In the genomic region with DNA sequence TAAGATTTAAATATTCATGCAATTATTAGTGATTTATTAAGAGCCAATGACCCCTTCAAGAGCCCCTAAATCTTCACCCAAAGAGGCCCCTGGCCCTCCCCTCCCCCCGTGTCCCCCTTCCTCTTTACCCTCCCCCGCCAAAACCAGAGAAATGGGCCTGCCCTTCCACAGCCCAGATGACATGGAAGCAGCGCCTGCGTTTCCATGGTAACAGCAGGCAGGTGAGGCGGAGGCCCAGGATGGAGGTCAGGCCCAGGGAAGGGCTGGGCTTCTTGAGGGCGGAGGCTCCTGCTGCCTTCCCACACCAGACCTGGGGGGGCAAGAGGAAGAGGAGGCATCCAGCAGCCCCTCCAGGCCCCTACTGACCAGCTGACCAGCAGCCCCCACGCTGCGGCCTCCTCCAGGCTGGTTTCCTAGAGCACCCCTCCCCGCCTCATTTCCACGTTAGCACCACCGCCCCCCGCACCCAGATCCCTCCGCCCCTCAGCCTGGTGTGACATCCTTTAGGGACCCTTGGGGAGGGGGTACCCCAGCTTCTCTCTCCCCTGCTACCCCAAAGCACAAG, we compare ENCODE assay signal across 18 cellular contexts. TPM values are rescaled to one million over a fixed set of nuclear protein-coding genes. Genes with fewer than 3 reads are reported as not detected.
DNase-seq lines count a peak whose midpoint lies in the region; ATAC-seq, FAIRE-seq and TF ChIP-seq lines count a peak whose summit lies in the region.
"Had no signal": no experiment of that assay in that cellular context is flagged by ENCODE, and none has a peak within 500 bp of the region (broad histone marks: within the 10 kb centered on the region; RNA-seq: fewer than 3 reads in every experiment).

No MANE protein-coding gene starts in this region.

- H3K27ac ChIP-seq in HepG2 (ENCODE audit: extremely low read length, insufficient read depth, low read length) (no peak overlapping the region), right lobe of liver (no peak overlapping the region), K562 (ENCODE audit: extremely low read depth, low read depth, low read length) (no peak overlapping the region)
- H3K27ac ChIP-seq: BLaER1 treated with 17β-estradiol and CSF1 and Interleukin-3, amounts not matched to agents 10 nM and 100 nM; HL-60 had no signal

- CTCF ChIA-PET in HepG2 (lab: Yijun Ruan, JAX; ENCODE audit: low intra/inter-chr PET ratio, low total read pairs) (no interaction called here), K562 (lab: Yijun Ruan, JAX; ENCODE audit: low intra/inter-chr PET ratio) (no interaction called here)

- peaks cover 12 to 81% of the 10 kb centered on the region in 2 experiments; a peak in 4 of 5 replicates for H3K27me3 ChIP-seq in HepG2 (ENCODE audit: control insufficient read depth in 1 of 2, insufficient read depth in 2 of 2, low read length in 2 of 2)
- H3K27me3 ChIP-seq in right lobe of liver: no peaks in the 10 kb centered on the region
- peaks cover 55 to 86% of the 10 kb centered on the region in 2 experiments for H3K27me3 ChIP-seq in K562 (ENCODE audit: control insufficient read depth in 2 of 2, insufficient read depth in 2 of 2, low read length in 2 of 2)

- POLR2A ChIA-PET in HepG2 (lab: Yijun Ruan, JAX): no interaction called here
- POLR2A ChIA-PET in K562 (lab: Yijun Ruan, JAX): interaction anchor here (2.3 kb wide), 1 partner anchor 10 kb away, joined by 7 read pairs; no protein-coding TSS in a partner anchor

- TF ChIP-seq CTCF in HepG2 (CRISPR knock-in tag; IDR thresholded peaks at IDR 0.05) (no peak), right lobe of liver (IDR thresholded peaks at IDR 0.05) (no peak), K562 (IDR thresholded peaks at IDR 0.05 in 2 of 3, conservative IDR thresholded peaks at IDR 0.05 in 1 of 3; ENCODE audit: insufficient read depth in 2 of 3, low read depth in 1 of 3, low read length in 3 of 3) (no peak)

- in situ Hi-C loops in HepG2 (cut with HindIII; ENCODE audit: extremely low pct_ligation_motif_present, low pct_unique_long_range_greater_than_20kb) (no loop called here), K562 (cut with MboI) (no loop called here)

- no peaks in the 10 kb centered on the region for H3K9me3 Mint-ChIP-seq in stimulated activated naive CD8-positive, alpha-beta T cell treated with anti-CD3 and anti-CD28 coated beads, Interleukin-15, amount 100 ng/mL, for 72 hours

- no peaks in the 10 kb centered on the region for H3K79me2 ChIP-seq in HepG2 (ENCODE audit: insufficient read depth, low read length)
- H3K79me2 ChIP-seq in K562 (ENCODE audit: control insufficient read depth, insufficient read depth, low read length): no peaks in the 10 kb centered on the region

- H3K36me3 ChIP-seq in HepG2 (replicated peaks in 1 of 2; ENCODE audit: control insufficient read depth in 1 of 2, insufficient read depth in 2 of 2, low read length in 2 of 2): no peaks in the 10 kb centered on the region
- H3K36me3 ChIP-seq in right lobe of liver: no peaks in the 10 kb centered on the region
- no peaks in the 10 kb centered on the region for H3K36me3 ChIP-seq in K562 (ENCODE audit: control insufficient read depth, insufficient read depth, low read length)
- H3K36me3 ChIP-seq: BLaER1 treated with 17β-estradiol and CSF1 and Interleukin-3, amounts not matched to agents 10 nM and 100 nM had no signal

- TF ChIP-seq EP300 in HepG2 (IDR thresholded peaks at IDR 0.05; ENCODE audit: low read depth in 2 of 2, low read length in 2 of 2) (no peak), HepG2 (CRISPR knock-in tag; IDR thresholded peaks at IDR 0.05; ENCODE audit: borderline replicate concordance) (no peak), K562 (IDR thresholded peaks at IDR 0.05; ENCODE audit: low read length) (no peak)

- 0 out of 2 replicates have a peak, but pooled peaks cover 13% of the 10 kb centered on the region for H3K4me1 ChIP-seq in HepG2 (ENCODE audit: insufficient read depth, low read length)
- H3K4me1 ChIP-seq in right lobe of liver: no peaks in the 10 kb centered on the region
- H3K4me1 ChIP-seq in K562 (replicated peaks in 1 of 2; ENCODE audit: control insufficient read depth in 2 of 2, insufficient read depth in 2 of 2, low read length in 2 of 2): peaks cover 0 to 28% of the 10 kb centered on the region in 2 experiments; a peak in 2 of 5 replicates

- peak; percentile 15 for DNase-seq in NCI-H146 (lab: John Stamatoyannopoulos, UW)
- no peak for DNase-seq in NCI-H146 treated with DMSO at 0.1 percent for 48 hours (lab: John Stamatoyannopoulos, UW; ENCODE audit: unreplicated experiment)
- no peak for DNase-seq in HepG2 (ENCODE audit: low spot score)
- DNase-seq in right lobe of liver: no peak
- DNase-seq in K562 (ENCODE audit: extremely low read depth in 1 of 4, low spot score in 3 of 4): no peak
- DNase-seq in SIG-M5 (lab: John Stamatoyannopoulos, UW): no peak
- no peak for DNase-seq in NCI-H524 (lab: John Stamatoyannopoulos, UW)
- DNase-seq in stimulated activated naive CD8-positive, alpha-beta T cell treated with anti-CD3 and anti-CD28 coated beads, Interleukin-15, amount 100 ng/mL, for 72 hours: no peak
- DNase-seq: ACHN; CD4-positive, CD25-positive, alpha-beta regulatory T cell; DMS153; GF-D8; IMR-90 had no signal

- FAIRE-seq in HepG2 (lab: Jason Lieb, UNC): no peak
- no peak for FAIRE-seq in K562 (lab: Jason Lieb, UNC)
- FAIRE-seq: GM19239 had no signal

- no peak for TF ChIP-seq POLR2A in HepG2 (IDR thresholded peaks at IDR 0.05; ENCODE audit: insufficient read depth in 1 of 2, low read depth in 2 of 2, low read length in 2 of 2)
- TF ChIP-seq POLR2A in right lobe of liver (IDR thresholded peaks at IDR 0.05): no peak
- no peak for TF ChIP-seq POLR2A in K562 (conservative IDR thresholded peaks at IDR 0.05)

- ATAC-seq in HepG2 (no peak), right lobe of liver (no peak), K562 (no peak)
- no peak for ATAC-seq in stimulated activated naive CD8-positive, alpha-beta T cell treated with anti-CD3 and anti-CD28 coated beads, Interleukin-15, amount 100 ng/mL, for 72 hours
- ATAC-seq: HCT116 had no signal

- H3K9ac ChIP-seq in HepG2 (ENCODE audit: insufficient read depth, low read depth, low read length): no peak overlapping the region
- no peak overlapping the region for H3K9ac ChIP-seq in K562 (ENCODE audit: insufficient read depth in 1 of 2, low read depth in 2 of 2, low read length in 2 of 2)
- H3K9ac ChIP-seq: BLaER1 treated with 17β-estradiol and CSF1 and Interleukin-3, amounts not matched to agents 10 nM and 100 nM had no signal

- H3K9me1 ChIP-seq in K562 (ENCODE audit: control insufficient read depth, insufficient read depth, low read length): no peaks in the 10 kb centered on the region

- H2AFZ ChIP-seq in HepG2 (ENCODE audit: low read length): no peak overlapping the region
- H2AFZ ChIP-seq in K562 (ENCODE audit: low read depth, low read length): no peak overlapping the region

- no peaks in the 10 kb centered on the region for H3K4me1 Mint-ChIP-seq in stimulated activated naive CD8-positive, alpha-beta T cell treated with anti-CD3 and anti-CD28 coated beads, Interleukin-15, amount 100 ng/mL, for 72 hours
- H3K4me1 Mint-ChIP-seq: CD4-positive, CD25-positive, alpha-beta regulatory T cell had no signal

- H3K27me3 Mint-ChIP-seq in stimulated activated naive CD8-positive, alpha-beta T cell treated with anti-CD3 and anti-CD28 coated beads, Interleukin-15, amount 100 ng/mL, for 72 hours: peaks cover 70% of the 10 kb centered on the region

- H3K4me2 ChIP-seq in HepG2 (ENCODE audit: low read depth, low read length) (no peak overlapping the region), K562 (ENCODE audit: insufficient read depth, low read length) (no peak overlapping the region)
- H3K4me2 ChIP-seq: BLaER1 treated with 17β-estradiol and CSF1 and Interleukin-3, amounts not matched to agents 10 nM and 100 nM had no signal

- WGBS in HepG2 (ENCODE audit: low lambda C conversion rate): 63% methylated on average over 5 of the region's 13 CpGs
- WGBS in right lobe of liver (ENCODE audit: insufficient coverage, low coverage, low lambda C conversion rate, missing lambda C conversion rate): 56% methylated on average over 11 of the region's 13 CpGs
- 3% methylated on average over 8 of the region's 13 CpGs for WGBS in K562 (ENCODE audit: insufficient coverage, low coverage, missing lambda C conversion rate)

- H4K20me1 ChIP-seq in HepG2 (ENCODE audit: insufficient read depth, low read length) (no peaks in the 10 kb centered on the region), K562 (replicated peaks; ENCODE audit: control insufficient read depth, insufficient read depth, low read length) (peaks cover 12% of the 10 kb centered on the region; the same call in 1 of the 2 replicates)

- intact Hi-C loops in HepG2 (cut with micrococcal nuclease; ENCODE audit: unreplicated experiment): no loop called here
- intact Hi-C loops in right lobe of liver (cut with DNase I): no loop called here
- intact Hi-C loops in K562 (cut with micrococcal nuclease): no loop called here

- no peak overlapping the region for H3K4me3 Mint-ChIP-seq in stimulated activated naive CD8-positive, alpha-beta T cell treated with anti-CD3 and anti-CD28 coated beads, Interleukin-15, amount 100 ng/mL, for 72 hours
- H3K4me3 Mint-ChIP-seq: CD4-positive, CD25-positive, alpha-beta regulatory T cell had no signal

- no peak overlapping the region for H3K27ac Mint-ChIP-seq in stimulated activated naive CD8-positive, alpha-beta T cell treated with anti-CD3 and anti-CD28 coated beads, Interleukin-15, amount 100 ng/mL, for 72 hours
- H3K27ac Mint-ChIP-seq: CD4-positive, CD25-positive, alpha-beta regulatory T cell had no signal

- H3K9me3 ChIP-seq in HepG2 (ENCODE audit: low read length) (no peaks in the 10 kb centered on the region), right lobe of liver (no peaks in the 10 kb centered on the region), K562 (replicated peaks; ENCODE audit: control insufficient read depth, insufficient read depth, low read depth, low read length) (no peaks in the 10 kb centered on the region)
- H3K9me3 ChIP-seq: BLaER1 treated with 17β-estradiol and CSF1 and Interleukin-3, amounts not matched to agents 10 nM and 100 nM had no signal

- TF ChIP-seq RAD21 in HepG2 (CRISPR knock-in tag; IDR thresholded peaks at IDR 0.05) (no peak), K562 (CRISPR knock-in tag; conservative IDR thresholded peaks at IDR 0.05 in 1 of 2, IDR thresholded peaks at IDR 0.05 in 1 of 2) (no peak)

- no TSS peak for BruUV-seq in HepG2 (replicated peaks; lab: Mats Ljungman, UMichigan)
- BruUV-seq in K562 (replicated peaks; lab: Mats Ljungman, UMichigan): no TSS peak

- no peak overlapping the region for H3K4me3 ChIP-seq in HepG2 (replicated peaks in 1 of 3; ENCODE audit: insufficient read depth in 1 of 3, low read depth in 2 of 3, low read length in 3 of 3)
- H3K4me3 ChIP-seq in right lobe of liver: no peak overlapping the region
- H3K4me3 ChIP-seq in K562: no peak overlapping the region
- H3K4me3 ChIP-seq: BLaER1 treated with 17β-estradiol and CSF1 and Interleukin-3, amounts not matched to agents 10 nM and 100 nM had no signal

RNA-seq across cellular contexts. Expression of a gene that starts 37.4 kb away (rescaled TPM):
- total RNA-seq in HepG2 (2016; rRNA removed; fragmentation: Illumina TruSeq; extraction: Trizol): not detected in 2 replicates
- total RNA-seq in HepG2 (2016; cell fraction: cytosol; rRNA removed; fragmentation: Illumina TruSeq; extraction: Trizol; ENCODE audit: low read depth): not detected in 2 replicates
- total RNA-seq in HepG2 (2016; cell fraction: insoluble cytoplasmic fraction; rRNA removed; fragmentation: Illumina TruSeq; extraction: Trizol): not detected in 2 replicates
- total RNA-seq in HepG2 (2016; cell fraction: membrane; rRNA removed; fragmentation: Illumina TruSeq; extraction: Trizol): not detected in 2 replicates
- total RNA-seq in HepG2 (2016; cell fraction: nucleus; rRNA removed; fragmentation: Illumina TruSeq; extraction: Trizol): not detected in 2 replicates
- polyA plus RNA-seq in HepG2 (2011; rRNA removed): 0.03 TPM in 1 of 2 replicates, not detected in the other
- 0.01 TPM in 1 of 2 replicates, not detected in the other for polyA plus RNA-seq in HepG2 (2011; cell fraction: cytosol; rRNA removed)
- polyA plus RNA-seq in HepG2 (2011; cell fraction: nucleus; rRNA removed): 0.10 TPM in 1 of 2 replicates, not detected in the other
- polyA plus RNA-seq in HepG2 (2012): not detected in 2 replicates
- not detected in 2 replicates for polyA plus RNA-seq in HepG2 (2016; cell fraction: cytosol; fragmentation: Illumina TruSeq; extraction: Trizol; ENCODE audit: low read depth)
- not detected in 2 replicates for polyA plus RNA-seq in HepG2 (2016; cell fraction: insoluble cytoplasmic fraction; fragmentation: Illumina TruSeq; extraction: Trizol; ENCODE audit: low read depth)
- polyA plus RNA-seq in HepG2 (2016; cell fraction: membrane; fragmentation: Illumina TruSeq; extraction: Trizol; ENCODE audit: low read depth): 0.06 TPM in 1 of 2 replicates, not detected in the other
- polyA plus RNA-seq in HepG2 (2016; cell fraction: nucleus; fragmentation: Illumina TruSeq; extraction: Trizol; ENCODE audit: insufficient read depth, low read depth): not detected in 2 replicates
- not detected in 2 replicates for polyA minus RNA-seq in HepG2 (2011; rRNA and poly(A)+ RNA removed; ENCODE audit: low replicate concordance)
- not detected in 2 replicates for polyA minus RNA-seq in HepG2 (2011; cell fraction: cytosol; rRNA and poly(A)+ RNA removed)
- not detected in 2 replicates for polyA minus RNA-seq in HepG2 (2011; cell fraction: nucleus; rRNA and poly(A)+ RNA removed)
- total RNA-seq in right lobe of liver: not detected
- total RNA-seq in K562 (2011; cell fraction: chromatin; rRNA removed; ENCODE audit: low replicate concordance): not detected in 2 replicates
- total RNA-seq in K562 (2011; cell fraction: nucleolus; rRNA removed): not detected in 2 replicates
- not detected in 2 replicates for total RNA-seq in K562 (2011; cell fraction: nucleoplasm; rRNA removed)
- not detected in 2 replicates for total RNA-seq in K562 (2014; rRNA removed)
- not detected in 2 replicates for total RNA-seq in K562 (2014; rRNA removed; fragmentation: Illumina TruSeq; extraction: Trizol)
- not detected in 2 replicates for total RNA-seq in K562 (2015; rRNA removed; fragmentation: Illumina TruSeq; extraction: Trizol)
- total RNA-seq in K562 (2021): not detected in 2 replicates
- not detected in 2 replicates for polyA plus RNA-seq in K562 (2011; rRNA removed)
- polyA plus RNA-seq in K562 (2011; cell fraction: cytosol; rRNA removed): 0.03 TPM in 1 of 2 replicates, not detected in the other
- not detected in 2 replicates for polyA plus RNA-seq in K562 (2011; cell fraction: nucleus; rRNA removed)
- polyA plus RNA-seq in K562 (2012): 0.06 TPM in 1 of 2 replicates, not detected in the other
- not detected in 2 replicates for polyA plus RNA-seq in K562 (2014; fragmentation: Illumina TruSeq; extraction: Trizol)
- not detected for polyA plus RNA-seq in K562 (2014; fragmentation: Nextera tagmentation; extraction: Ambion mirVana)
- not detected in 2 replicates for polyA plus RNA-seq in K562 (2014; rRNA removed)
- not detected in 2 replicates for polyA minus RNA-seq in K562 (2011; rRNA and poly(A)+ RNA removed)
- polyA minus RNA-seq in K562 (2011; cell fraction: cytosol; rRNA and poly(A)+ RNA removed): not detected in 2 replicates
- polyA minus RNA-seq in K562 (2011; cell fraction: nucleus; rRNA and poly(A)+ RNA removed): not detected in 2 replicates
- total RNA-seq: CD4-positive, CD25-positive, alpha-beta regulatory T cell; IMR-90 had no signal
- polyA plus RNA-seq: CD4-positive, CD25-positive, alpha-beta regulatory T cell; IMR-90 had no signal

RNA-seq across cellular contexts. Expression of a gene that starts 51.3 kb away (rescaled TPM):
- total RNA-seq in HepG2 (2016; rRNA removed; fragmentation: Illumina TruSeq; extraction: Trizol): not detected in 2 replicates
- not detected in 2 replicates for total RNA-seq in HepG2 (2016; cell fraction: cytosol; rRNA removed; fragmentation: Illumina TruSeq; extraction: Trizol; ENCODE audit: low read depth)
- total RNA-seq in HepG2 (2016; cell fraction: insoluble cytoplasmic fraction; rRNA removed; fragmentation: Illumina TruSeq; extraction: Trizol): not detected in 2 replicates
- not detected in 2 replicates for total RNA-seq in HepG2 (2016; cell fraction: membrane; rRNA removed; fragmentation: Illumina TruSeq; extraction: Trizol)
- total RNA-seq in HepG2 (2016; cell fraction: nucleus; rRNA removed; fragmentation: Illumina TruSeq; extraction: Trizol): not detected in 2 replicates
- 0.13 TPM in 1 of 2 replicates, not detected in the other for polyA plus RNA-seq in HepG2 (2011; rRNA removed)
- not detected in 2 replicates for polyA plus RNA-seq in HepG2 (2011; cell fraction: cytosol; rRNA removed)
- polyA plus RNA-seq in HepG2 (2011; cell fraction: nucleus; rRNA removed): 0.28 and 0.32 TPM in 2 replicates
- polyA plus RNA-seq in HepG2 (2012): not detected in 2 replicates
- polyA plus RNA-seq in HepG2 (2016; cell fraction: cytosol; fragmentation: Illumina TruSeq; extraction: Trizol; ENCODE audit: low read depth): not detected in 2 replicates
- polyA plus RNA-seq in HepG2 (2016; cell fraction: insoluble cytoplasmic fraction; fragmentation: Illumina TruSeq; extraction: Trizol; ENCODE audit: low read depth): not detected in 2 replicates
- not detected in 2 replicates for polyA plus RNA-seq in HepG2 (2016; cell fraction: membrane; fragmentation: Illumina TruSeq; extraction: Trizol; ENCODE audit: low read depth)
- polyA plus RNA-seq in HepG2 (2016; cell fraction: nucleus; fragmentation: Illumina TruSeq; extraction: Trizol; ENCODE audit: insufficient read depth, low read depth): not detected in 2 replicates
- not detected in 2 replicates for polyA minus RNA-seq in HepG2 (2011; rRNA and poly(A)+ RNA removed; ENCODE audit: low replicate concordance)
- polyA minus RNA-seq in HepG2 (2011; cell fraction: cytosol; rRNA and poly(A)+ RNA removed): not detected in 2 replicates
- polyA minus RNA-seq in HepG2 (2011; cell fraction: nucleus; rRNA and poly(A)+ RNA removed): not detected in 2 replicates
- total RNA-seq in right lobe of liver: 10 to 100 TPM in 2 of 6 experiments, 1 to 10 TPM in 4; 2.3 to 21.1 (median 9.1) TPM
- total RNA-seq in K562 (2011; cell fraction: chromatin; rRNA removed; ENCODE audit: low replicate concordance): not detected in 2 replicates
- total RNA-seq in K562 (2011; cell fraction: nucleolus; rRNA removed): not detected in 2 replicates
- total RNA-seq in K562 (2011; cell fraction: nucleoplasm; rRNA removed): not detected in 2 replicates
- 0.08 TPM in 1 of 2 replicates, not detected in the other for total RNA-seq in K562 (2014; rRNA removed)
- not detected in 2 replicates for total RNA-seq in K562 (2014; rRNA removed; fragmentation: Illumina TruSeq; extraction: Trizol)
- total RNA-seq in K562 (2015; rRNA removed; fragmentation: Illumina TruSeq; extraction: Trizol): not detected in 2 replicates
- total RNA-seq in K562 (2021): 0.16 TPM in 1 of 2 replicates, not detected in the other
- polyA plus RNA-seq in K562 (2011; rRNA removed): not detected in 2 replicates
- polyA plus RNA-seq in K562 (2011; cell fraction: cytosol; rRNA removed): not detected in 2 replicates
- polyA plus RNA-seq in K562 (2011; cell fraction: nucleus; rRNA removed): 0.06 and 0.08 TPM in 2 replicates
- not detected in 2 replicates for polyA plus RNA-seq in K562 (2012)
- polyA plus RNA-seq in K562 (2014; fragmentation: Illumina TruSeq; extraction: Trizol): not detected in 2 replicates
- polyA plus RNA-seq in K562 (2014; fragmentation: Nextera tagmentation; extraction: Ambion mirVana): not detected
- polyA plus RNA-seq in K562 (2014; rRNA removed): not detected in 2 replicates
- polyA minus RNA-seq in K562 (2011; rRNA and poly(A)+ RNA removed): not detected in 2 replicates
- polyA minus RNA-seq in K562 (2011; cell fraction: cytosol; rRNA and poly(A)+ RNA removed): not detected in 2 replicates
- not detected in 2 replicates for polyA minus RNA-seq in K562 (2011; cell fraction: nucleus; rRNA and poly(A)+ RNA removed)
- total RNA-seq: A172, IMR-90 had no signal
- polyA plus RNA-seq: IMR-90 had no signal
